ENCODE assay signal across 9 cellular contexts in the genomic region with DNA sequence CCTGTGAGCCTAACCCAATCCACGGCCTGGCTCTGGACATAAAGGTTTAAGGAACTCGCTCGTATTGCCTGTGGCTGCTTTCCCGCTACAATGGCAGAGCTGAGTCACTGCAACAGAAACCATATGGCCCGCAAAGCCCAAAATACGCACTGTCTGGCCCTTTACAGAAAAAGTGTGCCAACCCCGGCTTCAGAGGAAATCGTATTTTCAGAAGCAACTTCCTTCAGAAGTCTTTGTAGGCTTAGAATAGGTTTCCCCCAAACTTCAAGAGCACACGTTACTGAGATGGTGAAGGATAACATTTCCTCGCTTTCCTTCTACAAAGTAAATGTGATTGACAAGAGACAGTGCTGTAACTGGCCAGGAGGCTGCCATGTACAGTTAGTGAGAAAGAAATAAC. TPM values are rescaled to one million over a fixed set of nuclear protein-coding genes. Genes with fewer than 3 reads are reported as not detected.
DNase-seq lines count a peak whose midpoint lies in the region; ATAC-seq and TF ChIP-seq lines count a peak whose summit lies in the region.
"Had no signal": no experiment of that assay in that cellular context is flagged by ENCODE, and none has a peak within 500 bp of the region (broad histone marks: within the 10 kb centered on the region; RNA-seq: fewer than 3 reads in every experiment).

No MANE protein-coding gene starts in this region.

- POLR2A ChIA-PET in naive thymus-derived CD8-positive, alpha-beta T cell (lab: Charles Lee): no interaction called here

- DNase-seq in AG10803 (ENCODE audit: low read depth): peak; percentile 44
- DNase-seq in MV-4-11 (lab: John Stamatoyannopoulos, UW): peak; percentile 94
- peak; percentile 49 for DNase-seq in activated T-cell treated with anti-CD3 and anti-CD28 coated beads, Interleukin-2, amount 50 U/mL, for 1 hour
- DNase-seq in naive thymus-derived CD8-positive, alpha-beta T cell: peak in 7 of 10 donors; percentile 5 to 64 (median 43)
- DNase-seq in GM20000 (ENCODE audit: low spot score): no peak
- DNase-seq in ACHN: no peak
- no peak for DNase-seq in NCI-H2029 (lab: John Stamatoyannopoulos, UW)
- DNase-seq in GM19240 (ENCODE audit: insufficient read length, low spot score): no peak
- DNase-seq: left lung had no signal

- H3K4me3 ChIP-seq in AG10803 (ENCODE audit: low read length): no peak overlapping the region
- H3K4me3 ChIP-seq: left lung had no signal

- no peaks in the 10 kb centered on the region for H3K27me3 Mint-ChIP-seq in naive thymus-derived CD8-positive, alpha-beta T cell

- H3K36me3 Mint-ChIP-seq in naive thymus-derived CD8-positive, alpha-beta T cell: no peaks in the 10 kb centered on the region

- no peaks in the 10 kb centered on the region for H3K9me3 Mint-ChIP-seq in naive thymus-derived CD8-positive, alpha-beta T cell

- in situ Hi-C loops in ACHN (cut with HindIII; ENCODE audit: low pct_ligation_motif_present, low pct_unique_long_range_greater_than_20kb, low sequenced_read_pairs): no loop called here

- TF ChIP-seq CTCF in AG10803 (conservative IDR thresholded peaks at IDR 0.05; ENCODE audit: low read length) (no peak), GM20000 (IDR thresholded peaks at IDR 0.05; ENCODE audit: extremely low read depth, missing control alignments) (no peak)

- H3K4me3 Mint-ChIP-seq in naive thymus-derived CD8-positive, alpha-beta T cell: peak overlapping the region; percentile 14 to 66 (median 48)

- ATAC-seq in naive thymus-derived CD8-positive, alpha-beta T cell: peak; percentile 87 to 89
- ATAC-seq: left lung had no signal

- peaks cover 7 to 12% (median 10%) of the 10 kb centered on the region in 4 donors for H3K4me1 Mint-ChIP-seq in naive thymus-derived CD8-positive, alpha-beta T cell

- H3K27ac Mint-ChIP-seq in naive thymus-derived CD8-positive, alpha-beta T cell: peak overlapping the region in 9 of 10 donors; percentile 3 to 80 (median 66)

RNA-seq across cellular contexts. Expression of gene TESC, which starts 34.8 kb away (rescaled TPM):
- not detected for total RNA-seq in naive thymus-derived CD8-positive, alpha-beta T cell
- 1 to 10 TPM; 3.2 to 9.9 (median 3.2) TPM for polyA plus RNA-seq in naive thymus-derived CD8-positive, alpha-beta T cell

RNA-seq across cellular contexts. Expression of gene FBXO21, which starts 56.2 kb away (rescaled TPM):
- 10 to 100 TPM; 50.2 to 53.3 TPM for total RNA-seq in naive thymus-derived CD8-positive, alpha-beta T cell
- polyA plus RNA-seq in naive thymus-derived CD8-positive, alpha-beta T cell: 10 to 100 TPM; 46.9 to 54.9 (median 48.6) TPM

Comparison
In these comparisons a context has a peak if more than half of its experiments do, and no peak if none do; other contexts are left out.
1. DNase-seq: peak in AG10803 (single experiment), MV-4-11 (single experiment), activated T-cell treated with anti-CD3 and anti-CD28 coated beads, Interleukin-2, amount 50 U/mL, for 1 hour (single experiment) and naive thymus-derived CD8-positive, alpha-beta T cell (7 of 10); none in GM20000 (single experiment), ACHN (single experiment), NCI-H2029 (single experiment) and GM19240 (single experiment).